9 cellular contexts compared by ENCODE assay signal in genomic region chr11:34263462-34264186, GRCh38.
DNase-seq lines count a peak whose midpoint lies in the region; ATAC-seq and TF ChIP-seq lines count a peak whose summit lies in the region.
"Had no signal": no experiment of that assay in that cellular context is flagged by ENCODE, and none has a peak within 500 bp of the region (broad histone marks: within the 10 kb centered on the region; RNA-seq: fewer than 3 reads in every experiment).

No MANE protein-coding gene starts in this region.

- in situ Hi-C loops in gastrocnemius medialis (cut with MboI; ENCODE audit: low sequenced_read_pairs in 4 of 4) = no loop called here

- ATAC-seq in gastrocnemius medialis (peak; percentile 93 to 96), HG02840 (IDR thresholded peaks at IDR 0.05; ENCODE audit: low FRiP score, unreplicated experiment) (no peak)

- H3K36me3 ChIP-seq in gastrocnemius medialis = no peaks in the 10 kb centered on the region
- H3K36me3 ChIP-seq: cardiac muscle cell had no signal

- DNase-seq in GOT3 (lab: John Stamatoyannopoulos, UW) = peak; percentile 4
- peak; percentile 62 for DNase-seq in NCI-H774 (lab: John Stamatoyannopoulos, UW)
- DNase-seq in fibroblast of mammary gland (ENCODE audit: low read depth) = peak; percentile 88
- DNase-seq in gastrocnemius medialis = peak; percentile 68 to 91
- DNase-seq in retina = no peak
- no peak for DNase-seq in cerebellar cortex (ENCODE audit: low spot score)
- DNase-seq in OCI-M2 (lab: John Stamatoyannopoulos, UW; ENCODE audit: unreplicated experiment) = no peak

- H3K9me3 ChIP-seq in gastrocnemius medialis = no peaks in the 10 kb centered on the region

- no peak for TF ChIP-seq CTCF in fibroblast of mammary gland (conservative IDR thresholded peaks at IDR 0.05; ENCODE audit: control insufficient read depth, insufficient read depth, low read depth, low read length)
- TF ChIP-seq CTCF in gastrocnemius medialis (IDR thresholded peaks at IDR 0.05 in 4 of 5, conservative IDR thresholded peaks at IDR 0.05 in 1 of 5) = no peak

- H3K27me3 ChIP-seq in gastrocnemius medialis = no peaks in the 10 kb centered on the region
- H3K27me3 ChIP-seq: cardiac muscle cell had no signal

- H3K4me1 ChIP-seq in gastrocnemius medialis = peaks cover 38 to 44% of the 10 kb centered on the region in 2 donors

- TF ChIP-seq POLR2A in gastrocnemius medialis (IDR thresholded peaks at IDR 0.05) = no peak

- H3K4me3 ChIP-seq in fibroblast of mammary gland (ENCODE audit: control insufficient read depth, low read depth, low read length) (no peak overlapping the region), gastrocnemius medialis (no peak overlapping the region)
- H3K4me3 ChIP-seq: cardiac muscle cell had no signal

- peak overlapping the region in 2 of 4 donors; percentile 2 to 20 for H3K27ac ChIP-seq in gastrocnemius medialis
- H3K27ac ChIP-seq: cardiac muscle cell had no signal

- intact Hi-C loops in gastrocnemius medialis (cut with DNase I; ENCODE audit: low total_unique reads) = no loop called here

Comparison
In these comparisons a context has a peak if more than half of its experiments do, and no peak if none do; other contexts are left out.
1. DNase-seq: peak in GOT3 (single experiment), NCI-H774 (single experiment), fibroblast of mammary gland (single experiment) and gastrocnemius medialis (2 of 2); none in retina (single experiment), cerebellar cortex (single experiment) and OCI-M2 (single experiment).